20 cellular contexts compared by ENCODE assay signal in the genomic region with DNA sequence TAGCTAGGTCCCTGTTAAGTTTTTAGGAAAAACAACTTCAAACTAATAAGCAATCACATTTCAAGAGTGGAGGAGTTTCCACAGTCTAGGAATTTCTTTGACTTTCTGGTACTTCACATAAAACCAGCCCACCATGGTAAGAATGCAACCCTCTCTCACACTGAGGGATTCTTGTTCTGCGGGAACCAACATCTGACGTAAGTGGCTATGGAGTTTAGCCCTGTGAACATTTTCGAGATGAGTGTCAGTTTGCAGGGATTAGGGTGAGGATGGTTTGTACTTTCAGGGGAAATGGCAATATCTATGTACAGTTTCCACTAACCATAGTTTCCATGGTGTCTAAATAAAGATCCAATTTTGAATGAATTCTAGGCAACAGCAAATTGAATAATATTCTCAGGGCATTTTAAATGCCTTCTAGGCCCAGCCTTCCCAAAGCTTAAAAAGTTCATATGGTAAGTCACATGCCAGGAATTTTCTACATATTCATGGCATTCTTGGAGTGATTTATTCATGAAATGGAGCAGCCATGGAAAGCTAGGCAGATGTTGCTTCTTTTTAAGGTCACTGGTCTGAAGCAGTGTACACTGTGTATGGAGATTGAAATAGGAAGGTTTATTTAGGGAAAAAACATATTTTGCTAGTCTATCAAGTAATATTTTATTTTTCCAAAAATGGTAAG.
DNase-seq lines count a peak whose midpoint lies in the region; ATAC-seq and TF ChIP-seq lines count a peak whose summit lies in the region.
"Had no signal": no experiment of that assay in that cellular context is flagged by ENCODE, and none has a peak within 500 bp of the region (broad histone marks: within the 10 kb centered on the region; RNA-seq: fewer than 3 reads in every experiment).

No MANE protein-coding gene starts in this region.

- peak overlapping the region; percentile 78 for H2BK120ac ChIP-seq in IMR-90 (ENCODE audit: low read depth, low read length)

- H3K27ac ChIP-seq in IMR-90 (ENCODE audit: insufficient read depth, low read length) (peak overlapping the region; percentile 39; the same call in 1 of the 2 replicates), lower lobe of right lung (no peak overlapping the region)
- H3K27ac ChIP-seq: ascending aorta, C4-2B, SK-N-MC had no signal

- POLR2A ChIA-PET in IMR-90 (lab: Charles Lee; ENCODE audit: unreplicated experiment), result no interaction called here

- dilution Hi-C loops in IMR-90 (cut with HindIII; ENCODE audit: low sequenced_read_pairs, unreplicated experiment), result no loop called here

- peak; percentile 79 for ATAC-seq in IMR-90 (ENCODE audit: low read depth)
- ATAC-seq in lower lobe of right lung, result no peak
- ATAC-seq: naive thymus-derived CD4-positive, alpha-beta T cell; PC-3 had no signal

- H2BK20ac ChIP-seq in IMR-90 (ENCODE audit: low read depth, low read length), result peak overlapping the region; percentile 48

- H2AK5ac ChIP-seq in IMR-90 (ENCODE audit: low read depth, low read length), result peak overlapping the region; percentile 29; the same call in 1 of the 2 replicates

- H3K4me1 Mint-ChIP-seq in nephron (peaks cover 28% of the 10 kb centered on the region), type B pancreatic cell (ENCODE audit: unreplicated experiment) (no peaks in the 10 kb centered on the region)
- H3K4me1 Mint-ChIP-seq: naive thymus-derived CD4-positive, alpha-beta T cell had no signal

- peak overlapping the region; percentile 26; the same call in 1 of the 2 replicates for H3K4ac ChIP-seq in IMR-90 (ENCODE audit: low read depth, low read length)

- intact Hi-C loops in IMR-90 (cut with micrococcal nuclease), result no loop called here
- intact Hi-C loops in lower lobe of right lung (cut with DNase I), result no loop called here

- H4K5ac ChIP-seq in IMR-90 (ENCODE audit: low read depth, low read length), result no peak overlapping the region

- peak overlapping the region; percentile 32 for H2BK5ac ChIP-seq in IMR-90 (ENCODE audit: low read depth, low read length, poor library complexity, severe bottlenecking)

- no peaks in the 10 kb centered on the region for H4K20me1 ChIP-seq in IMR-90 (ENCODE audit: insufficient read depth, low read length)

- in situ Hi-C loops in IMR-90 (cut with MboI; ENCODE audit: low sequenced_read_pairs), result no loop called here

- H3K4me1 ChIP-seq in IMR-90 (ENCODE audit: control insufficient read depth, insufficient read depth, low read length), result peaks cover 4% of the 10 kb centered on the region
- H3K4me1 ChIP-seq in lower lobe of right lung, result no peaks in the 10 kb centered on the region
- H3K4me1 ChIP-seq: ascending aorta had no signal

- no peak for TF ChIP-seq CTCF in IMR-90 (conservative IDR thresholded peaks at IDR 0.05; ENCODE audit: low read depth, low read length)
- TF ChIP-seq CTCF in nephron (IDR thresholded peaks at IDR 0.05; ENCODE audit: unreplicated experiment in 3 of 3), result no peak
- TF ChIP-seq CTCF in lower lobe of right lung (IDR thresholded peaks at IDR 0.05), result no peak
- TF ChIP-seq CTCF in type B pancreatic cell (conservative IDR thresholded peaks at IDR 0.05), result no peak

- H3K9ac ChIP-seq in IMR-90 (ENCODE audit: low read depth, low read length), result no peak overlapping the region

- H2AFZ ChIP-seq in IMR-90 (replicated peaks; ENCODE audit: low read length, poor library complexity), result no peak overlapping the region

- no TSS peak for BruUV-seq in IMR-90 (replicated peaks; lab: Mats Ljungman, UMichigan)

- H4K8ac ChIP-seq in IMR-90 (ENCODE audit: low read depth in 2 of 2, low read length in 2 of 2), result no peak overlapping the region

- H3K27me3 ChIP-seq in IMR-90 (ENCODE audit: control insufficient read depth, insufficient read depth, low read length) (no peaks in the 10 kb centered on the region), lower lobe of right lung (ENCODE audit: low read depth) (no peaks in the 10 kb centered on the region)
- H3K27me3 ChIP-seq: ascending aorta had no signal

- H3K56ac ChIP-seq in IMR-90 (ENCODE audit: extremely low read depth, insufficient read depth, low read length), result no peak overlapping the region

- CTCF ChIA-PET in IMR-90 (lab: Yijun Ruan, JAX), result interaction anchor here (0.8 kb wide), 1 partner anchor 37 kb away, joined by 3 read pairs; no protein-coding TSS in a partner anchor

- no peaks in the 10 kb centered on the region for H3K36me3 ChIP-seq in IMR-90 (ENCODE audit: control insufficient read depth, insufficient read depth, low read length)
- H3K36me3 ChIP-seq in lower lobe of right lung, result no peaks in the 10 kb centered on the region
- H3K36me3 ChIP-seq: ascending aorta had no signal

- H3K4me3 Mint-ChIP-seq in nephron (no peak overlapping the region), type B pancreatic cell (no peak overlapping the region)
- H3K4me3 Mint-ChIP-seq: naive thymus-derived CD4-positive, alpha-beta T cell had no signal

- no peaks in the 10 kb centered on the region for H3K79me1 ChIP-seq in IMR-90 (ENCODE audit: low read depth in 1 of 2, low read length in 2 of 2)

- H4K91ac ChIP-seq in IMR-90 (ENCODE audit: insufficient read depth, low read depth, low read length), result peak overlapping the region; percentile 19; the same call in 1 of the 2 replicates

- H3K9me3 ChIP-seq in IMR-90 (ENCODE audit: control insufficient read depth, insufficient read depth, low read length) (no peaks in the 10 kb centered on the region; the same call in 1 of the 2 replicates), lower lobe of right lung (no peaks in the 10 kb centered on the region)
- H3K9me3 ChIP-seq: ascending aorta had no signal

- peak overlapping the region; percentile 55; the same call in 1 of the 2 replicates for H3K14ac ChIP-seq in IMR-90 (replicated peaks; ENCODE audit: low read depth, low read length)

- H3K27me3 Mint-ChIP-seq in nephron (ENCODE audit: low read depth), result no peaks in the 10 kb centered on the region
- peaks cover 2% of the 10 kb centered on the region for H3K27me3 Mint-ChIP-seq in type B pancreatic cell

- no peak overlapping the region for H3K4me3 ChIP-seq in IMR-90 (ENCODE audit: insufficient read depth, low read depth, low read length)
- H3K4me3 ChIP-seq in lower lobe of right lung, result no peak overlapping the region
- H3K4me3 ChIP-seq: ascending aorta, SK-N-MC had no signal

- no peak for TF ChIP-seq POLR2A in IMR-90 (IDR thresholded peaks at IDR 0.05; ENCODE audit: low read depth, low read length)

- peak overlapping the region; percentile 39; the same call in 1 of the 2 replicates for H3K18ac ChIP-seq in IMR-90 (ENCODE audit: low read depth, low read length)

- H2BK15ac ChIP-seq in IMR-90 (ENCODE audit: low read depth, low read length), result peak overlapping the region; percentile 19; the same call in 1 of the 3 replicates

- no CpG with 5 or more reads among the region's 3 CpGs for WGBS in IMR-90 (ENCODE audit: extremely low coverage in 2 of 2, insufficient read length in 1 of 2), 2 experiments

- H3K27ac Mint-ChIP-seq in nephron (peak overlapping the region in 2 of 3 experiments; percentile 60 to 69), type B pancreatic cell (no peak overlapping the region)
- H3K27ac Mint-ChIP-seq: naive thymus-derived CD4-positive, alpha-beta T cell had no signal

- H3K9me3 Mint-ChIP-seq in nephron (no peaks in the 10 kb centered on the region), type B pancreatic cell (no peaks in the 10 kb centered on the region)

- no peaks in the 10 kb centered on the region for H3K9me1 ChIP-seq in IMR-90 (ENCODE audit: insufficient read depth, low read length)

- DNase-seq in AG08395 (ENCODE audit: low spot score) (peak; percentile 13), IMR-90 (peak; percentile 38), fibroblast of gingiva (ENCODE audit: low read depth) (peak; percentile 35), retina (no peak), NCI-H1417 treated with DMSO at 0.1 percent for 48 hours (lab: John Stamatoyannopoulos, UW) (no peak), lower lobe of right lung (no peak), type B pancreatic cell (ENCODE audit: extremely low spot score, unreplicated experiment) (no peak)
- DNase-seq: activated CD4-positive, alpha-beta T cell treated with anti-CD3 and anti-CD28 coated beads for 48 hours; activated gamma-delta T cell treated with Interleukin-2 at 50 U/mL for 16 hours; cortex of kidney; GOT3; naive thymus-derived CD4-positive, alpha-beta T cell; NCI-H1436; NCI-H774; PC-3; posterior cingulate gyrus had no signal

- H3K23ac ChIP-seq in IMR-90 (ENCODE audit: low read depth, low read length), result no peak overlapping the region

- H3K36me3 Mint-ChIP-seq in nephron (ENCODE audit: low read depth) (no peaks in the 10 kb centered on the region), type B pancreatic cell (no peaks in the 10 kb centered on the region)
- H3K36me3 Mint-ChIP-seq: naive thymus-derived CD4-positive, alpha-beta T cell had no signal

- no peak overlapping the region for H3K4me2 ChIP-seq in IMR-90 (ENCODE audit: low read depth, low read length)

- H2AK9ac ChIP-seq in IMR-90 (replicated peaks; ENCODE audit: low read depth, low read length, poor library complexity), result no peak overlapping the region

- TF ChIP-seq RAD21 in IMR-90 (IDR thresholded peaks at IDR 0.05; ENCODE audit: low read length), result no peak

TF ChIP-seq in IMR-90, 13 proteins besides CTCF, POLR2A, EP300 and RAD21:
- TF ChIP-seq NFE2L2 (IDR thresholded peaks at IDR 0.05; ENCODE audit: low read depth, low read length), result no peak
- no peak for TF ChIP-seq BHLHE40 (IDR thresholded peaks at IDR 0.05; ENCODE audit: low read depth, low read length)
- no peak for TF ChIP-seq MAFK (IDR thresholded peaks at IDR 0.05; ENCODE audit: low read depth, low read length)
- TF ChIP-seq MAZ (IDR thresholded peaks at IDR 0.05; ENCODE audit: borderline replicate concordance, low read depth, low read length), result no peak
- no peak for TF ChIP-seq FOS (IDR thresholded peaks at IDR 0.05; ENCODE audit: low read depth, low read length)
- TF ChIP-seq CHD1 (IDR thresholded peaks at IDR 0.05; ENCODE audit: low read depth, low read length), result no peak
- no peak for TF ChIP-seq MXI1 (IDR thresholded peaks at IDR 0.05; ENCODE audit: borderline replicate concordance, low read depth, low read length)
- no peak for TF ChIP-seq CEBPB (IDR thresholded peaks at IDR 0.05; ENCODE audit: low read depth, low read length)
TF ChIP-seq in IMR-90: peak in this region for 0.

Comparison
In these comparisons a context has a peak if more than half of its experiments do, and no peak if none do; other contexts are left out.
1. DNase-seq: peak in AG08395 (single experiment), IMR-90 (single experiment) and fibroblast of gingiva (single experiment); none in retina (single experiment), NCI-H1417 treated with DMSO at 0.1 percent for 48 hours (single experiment), lower lobe of right lung (single experiment) and type B pancreatic cell (single experiment).